Comparison of ENCODE assay signal across 13 cellular contexts in genomic region chr4:55356991-55357461, GRCh38. TPM values are rescaled to one million over a fixed set of nuclear protein-coding genes. Genes with fewer than 3 reads are reported as not detected.
DNase-seq lines count a peak whose midpoint lies in the region; ATAC-seq, FAIRE-seq and TF ChIP-seq lines count a peak whose summit lies in the region.
"Had no signal": no experiment of that assay in that cellular context is flagged by ENCODE, and none has a peak within 500 bp of the region (broad histone marks: within the 10 kb centered on the region; RNA-seq: fewer than 3 reads in every experiment).

No MANE protein-coding gene starts in this region.

- BruUV-seq in Caco-2 (replicated peaks; lab: Mats Ljungman, UMichigan) = no TSS peak

- TF ChIP-seq CTCF in Caco-2 (IDR thresholded peaks at IDR 0.05; ENCODE audit: insufficient read depth in 1 of 2, low read depth in 1 of 2, low read length in 1 of 2, severe bottlenecking in 1 of 2, unreplicated experiment in 1 of 2) = no peak
- no peak for TF ChIP-seq CTCF in endothelial cell (IDR thresholded peaks at IDR 0.05; ENCODE audit: unreplicated experiment)

- no peaks in the 10 kb centered on the region for H3K9me3 ChIP-seq in Caco-2

- H3K36me3 ChIP-seq in Caco-2 (ENCODE audit: control insufficient read depth, insufficient read depth, low read length) = no peaks in the 10 kb centered on the region

- intact Hi-C loops in Caco-2 (cut with micrococcal nuclease; ENCODE audit: unreplicated experiment) (no loop called here), Right ventricle myocardium inferior (cut with DNase I) (no loop called here)

- H3K4me3 ChIP-seq in Caco-2 (ENCODE audit: low read depth, low read length) = no peak overlapping the region
- H3K4me3 ChIP-seq: BLaER1 had no signal

- peaks cover 11% of the 10 kb centered on the region for H3K36me3 Mint-ChIP-seq in Caco-2 (ENCODE audit: insufficient read depth, unreplicated experiment)
- peaks cover 42% of the 10 kb centered on the region for H3K36me3 Mint-ChIP-seq in endothelial cell (ENCODE audit: low read depth, unreplicated experiment)
- H3K36me3 Mint-ChIP-seq in activated CD4-positive, alpha-beta T cell treated with anti-CD3 and anti-CD28 coated beads, Interleukin-2, amount 10 ng/mL, durations not matched to agents 7 days and 5 days (ENCODE audit: low read depth) = peaks cover 10% of the 10 kb centered on the region

- CTCF ChIA-PET in Caco-2 (lab: Charles Lee) = interaction anchor here (1.5 kb wide), 1 partner anchor 11 kb away, joined by 4 read pairs; the partner anchor contains the start of gene SRD5A3
- CTCF ChIA-PET in activated CD4-positive, alpha-beta T cell treated with anti-CD3 and anti-CD28 coated beads, Interleukin-2, amount 10 ng/mL, durations not matched to agents 7 days and 5 days (lab: Charles Lee) = interaction anchor here (0.6 to 3.9 kb wide), 4 partner anchors 9 to 38 kb away, joined by 3 to 22 read pairs (median 4); partner anchors contain the start of gene SRD5A3

- ATAC-seq in Right ventricle myocardium inferior = no peak
- ATAC-seq: left cardiac atrium had no signal

- TF ChIP-seq POLR2A in GM12892 (IDR thresholded peaks at IDR 0.05; ENCODE audit: low read depth, low read length) = no peak

- peak; percentile 38 to 39 for DNase-seq in Caco-2
- DNase-seq in NCI-H510A (lab: John Stamatoyannopoulos, UW) = peak; percentile 57
- no peak for DNase-seq in endothelial cell (ENCODE audit: low spot score)
- peak; percentile 45 for DNase-seq in myocyte (ENCODE audit: low read depth)
- no peak for DNase-seq in activated CD4-positive, alpha-beta T cell treated with anti-CD3 and anti-CD28 coated beads, Interleukin-2, amount 10 ng/mL, durations not matched to agents 7 days and 5 days
- no peak for DNase-seq in Right ventricle myocardium inferior (ENCODE audit: missing footprints)
- DNase-seq in stimulated activated CD4-positive, alpha-beta T cell treated with anti-CD3 and anti-CD28 coated beads, Interleukin-12 subunit alpha, Interleukin-12 subunit beta, amount 100 ng/mL, for 4 hours = no peak
- DNase-seq in GM12892 (ENCODE audit: insufficient read length) = no peak
- DNase-seq: activated CD4-positive, alpha-beta T cell treated with anti-CD3 and anti-CD28 coated beads, Interleukin-2, amount 10 ng/mL, durations not matched to agents 24 days and 14 days; activated naive CD4-positive, alpha-beta T cell; left cardiac atrium had no signal

- H3K27ac Mint-ChIP-seq in Caco-2 (ENCODE audit: unreplicated experiment) (peak overlapping the region; percentile 67), endothelial cell (ENCODE audit: unreplicated experiment) (no peak overlapping the region)
- no peak overlapping the region for H3K27ac Mint-ChIP-seq in activated CD4-positive, alpha-beta T cell treated with anti-CD3 and anti-CD28 coated beads, Interleukin-2, amount 10 ng/mL, durations not matched to agents 7 days and 5 days
- H3K27ac Mint-ChIP-seq: activated CD4-positive, alpha-beta T cell treated with anti-CD3 and anti-CD28 coated beads, Interleukin-2, amount 10 ng/mL, durations not matched to agents 24 days and 14 days had no signal

- no peaks in the 10 kb centered on the region for H3K27me3 ChIP-seq in Caco-2 (replicated peaks; ENCODE audit: control insufficient read depth, insufficient read depth, low read length)
- H3K27me3 ChIP-seq: BLaER1 had no signal

- H3K27me3 Mint-ChIP-seq in Caco-2 (ENCODE audit: insufficient read depth, unreplicated experiment) (no peaks in the 10 kb centered on the region), endothelial cell (ENCODE audit: unreplicated experiment) (peaks cover 8% of the 10 kb centered on the region)
- H3K27me3 Mint-ChIP-seq in activated CD4-positive, alpha-beta T cell treated with anti-CD3 and anti-CD28 coated beads, Interleukin-2, amount 10 ng/mL, durations not matched to agents 7 days and 5 days = no peaks in the 10 kb centered on the region
- H3K27me3 Mint-ChIP-seq: activated CD4-positive, alpha-beta T cell treated with anti-CD3 and anti-CD28 coated beads, Interleukin-2, amount 10 ng/mL, durations not matched to agents 24 days and 14 days had no signal

- H3K4me1 Mint-ChIP-seq in Caco-2 (ENCODE audit: low read depth, unreplicated experiment) = peaks cover 11% of the 10 kb centered on the region
- H3K4me1 Mint-ChIP-seq in endothelial cell (ENCODE audit: unreplicated experiment) = peaks cover 8% of the 10 kb centered on the region
- peaks cover 2% of the 10 kb centered on the region for H3K4me1 Mint-ChIP-seq in activated CD4-positive, alpha-beta T cell treated with anti-CD3 and anti-CD28 coated beads, Interleukin-2, amount 10 ng/mL, durations not matched to agents 7 days and 5 days

- POLR2A ChIA-PET in Caco-2 (lab: Charles Lee) = no interaction called here
- POLR2A ChIA-PET in activated CD4-positive, alpha-beta T cell treated with anti-CD3 and anti-CD28 coated beads, Interleukin-2, amount 10 ng/mL, durations not matched to agents 7 days and 5 days (lab: Charles Lee) = no interaction called here

- H3K9me3 Mint-ChIP-seq in Caco-2 (ENCODE audit: unreplicated experiment) (no peaks in the 10 kb centered on the region), endothelial cell (ENCODE audit: unreplicated experiment) (no peaks in the 10 kb centered on the region)
- peaks cover 4% of the 10 kb centered on the region for H3K9me3 Mint-ChIP-seq in activated CD4-positive, alpha-beta T cell treated with anti-CD3 and anti-CD28 coated beads, Interleukin-2, amount 10 ng/mL, durations not matched to agents 7 days and 5 days

- peaks cover 10% of the 10 kb centered on the region; the same call in 1 of the 2 replicates for H3K4me1 ChIP-seq in Caco-2

- no peak for FAIRE-seq in GM12892 (lab: Jason Lieb, UNC)
- FAIRE-seq: colon had no signal

- H3K4me3 Mint-ChIP-seq in Caco-2 (ENCODE audit: unreplicated experiment) = no peak overlapping the region
- peak overlapping the region; percentile 14 for H3K4me3 Mint-ChIP-seq in endothelial cell (ENCODE audit: unreplicated experiment)
- no peak overlapping the region for H3K4me3 Mint-ChIP-seq in activated CD4-positive, alpha-beta T cell treated with anti-CD3 and anti-CD28 coated beads, Interleukin-2, amount 10 ng/mL, durations not matched to agents 7 days and 5 days
- H3K4me3 Mint-ChIP-seq: activated CD4-positive, alpha-beta T cell treated with anti-CD3 and anti-CD28 coated beads, Interleukin-2, amount 10 ng/mL, durations not matched to agents 24 days and 14 days had no signal

RNA-seq across cellular contexts. Expression of gene SRD5A3, which starts 11.0 kb away (rescaled TPM):
- total RNA-seq in Caco-2 (2022) (22.6 and 26.9 TPM in 2 replicates), endothelial cell (ENCODE audit: unreplicated experiment) (74.2 TPM), myocyte (6.8 and 11.6 TPM in 2 replicates), Right ventricle myocardium inferior (9.5 TPM)
- polyA plus RNA-seq in myocyte (2012) = 17.2 TPM
- total RNA-seq in activated CD4-positive, alpha-beta T cell treated with anti-CD3 and anti-CD28 coated beads, Interleukin-2, amount 10 ng/mL, durations not matched to agents 7 days and 5 days = 10 to 100 TPM in 1 of 2 experiments, 1 to 10 TPM in 1; 8.3 to 10.3 TPM
- polyA plus RNA-seq in GM12892 (2012; ENCODE audit: missing spikeins) = 4.5 TPM

RNA-seq across cellular contexts. Expression of gene TMEM165, which starts 38.7 kb away (rescaled TPM):
- total RNA-seq in Caco-2 (2022) = 90.4 and 91.9 TPM in 2 replicates
- total RNA-seq in endothelial cell (ENCODE audit: unreplicated experiment) = 197 TPM
- total RNA-seq in myocyte = 124 and 134 TPM in 2 replicates
- 80.2 TPM for polyA plus RNA-seq in myocyte (2012)
- 10 to 100 TPM; 61.8 to 61.9 TPM for total RNA-seq in activated CD4-positive, alpha-beta T cell treated with anti-CD3 and anti-CD28 coated beads, Interleukin-2, amount 10 ng/mL, durations not matched to agents 7 days and 5 days
- 38.3 TPM for total RNA-seq in Right ventricle myocardium inferior
- polyA plus RNA-seq in GM12892 (2012; ENCODE audit: missing spikeins) = 57.9 TPM

Comparison
In these comparisons a context has a peak if more than half of its experiments do, and no peak if none do; other contexts are left out.
1. DNase-seq: peak in Caco-2 (2 of 2), NCI-H510A (single experiment) and myocyte (single experiment); none in endothelial cell (single experiment), activated CD4-positive, alpha-beta T cell treated with anti-CD3 and anti-CD28 coated beads, Interleukin-2, amount 10 ng/mL, durations not matched to agents 7 days and 5 days (single experiment), Right ventricle myocardium inferior (single experiment), stimulated activated CD4-positive, alpha-beta T cell treated with anti-CD3 and anti-CD28 coated beads, Interleukin-12 subunit alpha, Interleukin-12 subunit beta, amount 100 ng/mL, for 4 hours (single experiment) and GM12892 (single experiment).